Comparison of ENCODE assay signal across 8 cellular contexts in genomic region chr16:72561-73537, GRCh38. TPM values are rescaled to one million over a fixed set of nuclear protein-coding genes. Genes with fewer than 3 reads are reported as not detected.
DNase-seq lines count a peak whose midpoint lies in the region; ATAC-seq and TF ChIP-seq lines count a peak whose summit lies in the region.

Gene RHBDF1, minus strand, starts transcription at chr16:72631. Its CDS starts 7,616 bp downstream, at chr16:65015.

- H3K27ac ChIP-seq in body of pancreas (peak within 1 kb of the TSS; percentile 70 to 88 (median 85)), iPS-18a (ENCODE audit: low read length) (no peak within 1 kb of the TSS)

- H3K36me3 ChIP-seq in body of pancreas (replicated peaks in 1 of 2; ENCODE audit: insufficient read depth in 1 of 2, low read depth in 2 of 2): no peaks in the 10 kb centered on the region
- no peaks in the 10 kb centered on the region for H3K36me3 ChIP-seq in iPS-18a (ENCODE audit: control insufficient read depth, low read depth, low read length)

- DNase-seq in COLO668 (lab: John Stamatoyannopoulos, UW; ENCODE audit: unreplicated experiment): peak; percentile 14
- DNase-seq in LNCaP clone FGC (ENCODE audit: low read depth): no peak
- DNase-seq in body of pancreas: peak; percentile 62 to 81 (median 72)
- no peak for DNase-seq in skeletal muscle cell (ENCODE audit: low read depth)
- DNase-seq in NCI-H510A (lab: John Stamatoyannopoulos, UW): no peak
- DNase-seq in central memory CD4-positive, alpha-beta T cell: no peak

- 34 to 60% methylated on average over 21 to 37 of the region's 62 CpGs for WGBS in body of pancreas, 2 donors

- intact Hi-C loops in body of pancreas (cut with DNase I): no loop called here

- TF ChIP-seq POLR2A in body of pancreas (IDR thresholded peaks at IDR 0.05): no peak

- H3K4me1 ChIP-seq in body of pancreas (peaks cover 57% of the 10 kb centered on the region), iPS-18a (ENCODE audit: control insufficient read depth, low read depth, low read length) (peaks cover 33% of the 10 kb centered on the region)

- H3K9me3 ChIP-seq in body of pancreas: no peaks in the 10 kb centered on the region
- no peaks in the 10 kb centered on the region for H3K9me3 ChIP-seq in iPS-18a (ENCODE audit: control insufficient read depth, low read depth, low read length)

- peak within 1 kb of the TSS; percentile 55 for H3K9ac ChIP-seq in iPS-18a (ENCODE audit: low read length)

- ATAC-seq in body of pancreas: peak; percentile 79
- no peak for ATAC-seq in HG03469 (IDR thresholded peaks at IDR 0.05; ENCODE audit: unreplicated experiment)

- H3K4me3 ChIP-seq in LNCaP clone FGC (ENCODE audit: low read depth, low read length) (peak within 1 kb of the TSS; percentile 76), body of pancreas (peak within 1 kb of the TSS in 1 of 2 donors; percentile 38), iPS-18a (ENCODE audit: low read length) (peak within 1 kb of the TSS; percentile 61), skeletal muscle cell (ENCODE audit: low read depth, low read length) (peak within 1 kb of the TSS; percentile 74)

- TF ChIP-seq CTCF in LNCaP clone FGC (IDR thresholded peaks at IDR 0.05; ENCODE audit: control insufficient read depth, extremely low read depth, insufficient read depth) (no peak), body of pancreas (IDR thresholded peaks at IDR 0.05) (no peak)

- H3K27me3 ChIP-seq in body of pancreas (no peaks in the 10 kb centered on the region), iPS-18a (ENCODE audit: control insufficient read depth, insufficient read depth, low read length) (peaks cover 8% of the 10 kb centered on the region)

RNA-seq across cellular contexts. Expression of gene RHBDF1, which starts in this region (rescaled TPM):
- total RNA-seq in body of pancreas: 10 to 100 TPM; 16.3 to 27.7 TPM

Comparison
In these comparisons a context has a peak if more than half of its experiments do, and no peak if none do; other contexts are left out.
1. DNase-seq: peak in COLO668 (single experiment) and body of pancreas (4 of 4); none in LNCaP clone FGC (single experiment), skeletal muscle cell (single experiment), NCI-H510A (single experiment) and central memory CD4-positive, alpha-beta T cell (single experiment).